In the genomic region with DNA sequence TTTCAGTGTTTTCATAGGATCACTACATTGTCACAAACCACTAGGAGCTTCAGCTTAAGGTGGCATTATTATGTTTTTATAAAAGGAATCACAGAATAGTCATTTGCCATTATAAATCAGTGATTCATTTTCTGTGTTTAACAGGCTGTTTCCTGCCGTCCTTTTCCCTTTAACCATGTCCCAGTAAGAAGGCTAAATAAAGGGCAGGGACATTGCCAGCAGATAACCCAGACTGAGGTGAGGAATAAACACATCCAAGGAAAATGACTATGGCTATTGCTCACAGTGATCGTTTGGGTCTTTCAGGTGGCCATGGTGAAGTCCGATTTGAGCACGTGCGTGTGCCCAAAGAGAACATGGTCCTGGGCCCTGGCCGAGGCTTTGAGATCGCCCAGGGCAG, we compare ENCODE assay signal across 16 cellular contexts.
"Had no signal": no experiment of that assay in that cellular context is flagged by ENCODE, and none has a peak within 500 bp of the region (broad histone marks: within the 10 kb centered on the region; RNA-seq: fewer than 3 reads in every experiment).

No MANE protein-coding gene starts in this region.

- H3K27me3 ChIP-seq: breast epithelium, sigmoid colon, testis, uterus had no signal

- H3K36me3 ChIP-seq: breast epithelium, uterus had no signal

- H3K9me3 ChIP-seq: breast epithelium, mucosa of descending colon, sigmoid colon, testis, uterus had no signal

- DNase-seq: activated T-cell treated with anti-CD3 and anti-CD28 coated beads, Interleukin-2, amount 50 U/mL, for 1 hour; mesenchymal stem cell; nephron progenitor cell; sigmoid colon; stimulated activated CD4-positive, alpha-beta T cell treated with anti-CD3 and anti-CD28 coated beads, Interleukin-15, amount 100 ng/mL, for 24 hours; stimulated activated naive B cell treated with anti-CD40 and anti-IgM and Interleukin-4, amounts not matched to agents 10 μg/mL and 1 μg/mL and 100 μg/mL, for 72 hours; T-cell; testis; trophoblast cell; uterus had no signal

- H3K4me1 ChIP-seq: breast epithelium, parathyroid adenoma, uterus had no signal

- H3K4me3 ChIP-seq: breast epithelium, mucosa of descending colon, sigmoid colon, smooth muscle cell, testis, uterus had no signal

- H3K27ac ChIP-seq: breast epithelium, parathyroid adenoma, testis, uterus, VCaP had no signal

- ATAC-seq: activated naive CD4-positive, alpha-beta T cell treated with anti-CD3 and anti-CD28 coated beads, Interleukin-2, amount 50 U/mL, for 72 hours; mucosa of descending colon; stimulated activated naive B cell treated with anti-CD40 and anti-IgM and Interleukin-4, amounts not matched to agents 10 μg/mL and 1 μg/mL and 100 μg/mL, for 72 hours; T-cell had no signal
